In genomic region chr3:58237238-58237939, GRCh38 we compare ENCODE assay signal across 8 cellular contexts. TPM values are rescaled to one million over a fixed set of nuclear protein-coding genes. Genes with fewer than 3 reads are reported as not detected.
DNase-seq lines count a peak whose midpoint lies in the region; ATAC-seq and TF ChIP-seq lines count a peak whose summit lies in the region.

TSS of gene ABHD6 (plus strand) at chr3:58237792. CDS start at chr3:58256587, 18,795 bp downstream.

- POLR2A ChIA-PET in naive thymus-derived CD8-positive, alpha-beta T cell (lab: Charles Lee), result interaction anchor here (0.5 to 1.0 kb wide), 2 partner anchors 69 to 1680 kb away, joined by 3 to 5 read pairs; partner anchors contain the start of genes CCDC66, HTD2 and RPP14

- H3K27me3 Mint-ChIP-seq in CD14-positive monocyte (ENCODE audit: low read depth in 3 of 3), result peaks cover 2 to 12% (median 7%) of the 10 kb centered on the region in 3 donors
- H3K27me3 Mint-ChIP-seq in activated T-cell treated with anti-CD3 and anti-CD28 coated beads, Interleukin-2, amount 50 U/mL, for 72 hours (ENCODE audit: low read depth), result peaks cover 13% of the 10 kb centered on the region
- H3K27me3 Mint-ChIP-seq in naive thymus-derived CD8-positive, alpha-beta T cell, result peaks cover 0 to 10% (median 5%) of the 10 kb centered on the region in 5 donors

- H3K4me1 Mint-ChIP-seq in CD14-positive monocyte, result peaks cover 46% of the 10 kb centered on the region
- H3K4me1 Mint-ChIP-seq in activated T-cell treated with anti-CD3 and anti-CD28 coated beads, Interleukin-2, amount 50 U/mL, for 72 hours (ENCODE audit: low read depth), result peaks cover 32% of the 10 kb centered on the region
- peaks cover 9 to 30% (median 26%) of the 10 kb centered on the region in 4 donors for H3K4me1 Mint-ChIP-seq in naive thymus-derived CD8-positive, alpha-beta T cell

- H3K27ac Mint-ChIP-seq in CD14-positive monocyte, result peak within 1 kb of the TSS; percentile 72 to 91 (median 87)
- H3K27ac Mint-ChIP-seq in activated T-cell treated with anti-CD3 and anti-CD28 coated beads, Interleukin-2, amount 50 U/mL, for 72 hours, result peak within 1 kb of the TSS; percentile 38
- H3K27ac Mint-ChIP-seq in naive thymus-derived CD8-positive, alpha-beta T cell, result peak within 1 kb of the TSS; percentile 51 to 95 (median 88)

- peak; percentile 77 for ATAC-seq in HG03432 (IDR thresholded peaks at IDR 0.05; ENCODE audit: unreplicated experiment)
- peak; percentile 88 to 90 for ATAC-seq in activated T-cell treated with anti-CD3 and anti-CD28 coated beads, Interleukin-2, amount 50 U/mL, for 72 hours (replicated peaks in 1 of 2)
- peak; percentile 81 to 84 for ATAC-seq in naive thymus-derived CD8-positive, alpha-beta T cell

- peak; percentile 77 for DNase-seq in CD14-positive monocyte (ENCODE audit: low spot score)
- DNase-seq in GM19238 (ENCODE audit: insufficient read length, low spot score), result peak; percentile 81
- DNase-seq in OCI-M1 (lab: John Stamatoyannopoulos, UW), result peak; percentile 78
- DNase-seq in activated T-cell treated with anti-CD3 and anti-CD28 coated beads, Interleukin-2, amount 50 U/mL, for 72 hours, result peak; percentile 85 to 89
- peak; percentile 59 for DNase-seq in fibroblast of gingiva (ENCODE audit: low read depth)
- peak; percentile 64 to 97 (median 84) for DNase-seq in naive thymus-derived CD8-positive, alpha-beta T cell
- peak; percentile 74 for DNase-seq in stimulated activated naive CD4-positive, alpha-beta T cell treated with Interleukin-2 at 50 U/mL for 16 hours (lab: John Stamatoyannopoulos, UW)

- H3K4me3 Mint-ChIP-seq in CD14-positive monocyte, result peak within 1 kb of the TSS; percentile 96
- H3K4me3 Mint-ChIP-seq in activated T-cell treated with anti-CD3 and anti-CD28 coated beads, Interleukin-2, amount 50 U/mL, for 72 hours, result peak within 1 kb of the TSS; percentile 92 to 94
- H3K4me3 Mint-ChIP-seq in naive thymus-derived CD8-positive, alpha-beta T cell, result peak within 1 kb of the TSS; percentile 89 to 96 (median 93)

- no peaks in the 10 kb centered on the region for H3K9me3 Mint-ChIP-seq in CD14-positive monocyte
- no peaks in the 10 kb centered on the region for H3K9me3 Mint-ChIP-seq in activated T-cell treated with anti-CD3 and anti-CD28 coated beads, Interleukin-2, amount 50 U/mL, for 72 hours
- no peaks in the 10 kb centered on the region for H3K9me3 Mint-ChIP-seq in naive thymus-derived CD8-positive, alpha-beta T cell

- intact Hi-C loops in CD14-positive monocyte (cut with micrococcal nuclease), result loop anchor here in 1 of 2 donors (5.0 kb wide), 1 partner anchor 35 kb away; no protein-coding TSS in a partner anchor

- TF ChIP-seq CTCF in CD14-positive monocyte (IDR thresholded peaks at IDR 0.05), result no peak

- H3K36me3 Mint-ChIP-seq in CD14-positive monocyte, result peaks cover 0 to 6% of the 10 kb centered on the region in 2 donors
- H3K36me3 Mint-ChIP-seq in activated T-cell treated with anti-CD3 and anti-CD28 coated beads, Interleukin-2, amount 50 U/mL, for 72 hours (ENCODE audit: insufficient read depth in 2 of 2), result no peaks in the 10 kb centered on the region
- H3K36me3 Mint-ChIP-seq in naive thymus-derived CD8-positive, alpha-beta T cell, result no peaks in the 10 kb centered on the region

RNA-seq across cellular contexts. Expression of gene ABHD6, which starts in this region (rescaled TPM):
- polyA plus RNA-seq in CD14-positive monocyte, result 10 to 100 TPM in 1 of 2 donors, 1 to 10 TPM in 1; 9.0 to 11.6 TPM
- 1 to 10 TPM; 4.1 to 7.3 TPM for total RNA-seq in activated T-cell treated with anti-CD3 and anti-CD28 coated beads, Interleukin-2, amount 50 U/mL, for 72 hours
- total RNA-seq in naive thymus-derived CD8-positive, alpha-beta T cell, result 1 to 10 TPM; 6.0 to 6.1 TPM
- polyA plus RNA-seq in naive thymus-derived CD8-positive, alpha-beta T cell, result 1 to 10 TPM; 4.4 to 6.0 (median 5.4) TPM

Comparison
In these comparisons a context has a peak if more than half of its experiments do, and no peak if none do; other contexts are left out.
1. Peak in every context shown above with its lines: DNase-seq and ATAC-seq.
2. H3K27ac Mint-ChIP-seq: peak in every context shown above with its lines; median percentile 88 in naive thymus-derived CD8-positive, alpha-beta T cell; 87 in CD14-positive monocyte; 38 in activated T-cell treated with anti-CD3 and anti-CD28 coated beads, Interleukin-2, amount 50 U/mL, for 72 hours.